Comparison of ENCODE assay signal across 1 cellular context in the genomic region with DNA sequence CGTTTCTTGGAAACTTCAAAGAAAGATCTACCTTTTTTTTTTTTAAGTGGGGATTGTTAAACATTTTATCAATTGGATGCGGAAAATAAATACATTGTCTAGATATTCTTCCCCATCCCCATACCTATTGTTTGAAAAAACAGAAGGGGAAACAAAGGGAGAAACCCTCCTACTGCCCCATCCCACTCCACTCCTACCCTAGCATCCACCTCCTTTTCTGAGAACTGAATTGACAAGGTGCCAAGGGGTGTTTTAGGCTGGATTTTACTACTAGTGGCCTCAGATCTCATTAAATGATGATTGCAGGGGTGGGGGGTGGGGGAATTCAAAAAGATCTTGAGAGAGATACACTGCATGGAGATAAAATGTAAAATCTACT.
TF ChIP-seq lines count a peak whose summit lies in the region.

No MANE protein-coding gene starts in this region.

TF ChIP-seq in H1, 55 proteins besides CTCF, POLR2A, EP300 and RAD21 (continued from another document):
- TF ChIP-seq POU5F1 (IDR thresholded peaks at IDR 0.05; ENCODE audit: low read depth, low read length), result no peak
- TF ChIP-seq, protein P1, sequence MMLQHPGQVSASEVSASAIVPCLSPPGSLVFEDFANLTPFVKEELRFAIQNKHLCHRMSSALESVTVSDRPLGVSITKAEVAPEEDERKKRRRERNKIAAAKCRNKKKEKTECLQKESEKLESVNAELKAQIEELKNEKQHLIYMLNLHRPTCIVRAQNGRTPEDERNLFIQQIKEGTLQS (IDR thresholded peaks at IDR 0.05; ENCODE audit: insufficient read depth, low read depth, low read length), result no peak
- no peak for TF ChIP-seq JUND (IDR thresholded peaks at IDR 0.05; ENCODE audit: low read length)
- TF ChIP-seq EGR1 (IDR thresholded peaks at IDR 0.05; ENCODE audit: borderline replicate concordance, low read depth, low read length), result no peak
- TF ChIP-seq, protein P2, sequence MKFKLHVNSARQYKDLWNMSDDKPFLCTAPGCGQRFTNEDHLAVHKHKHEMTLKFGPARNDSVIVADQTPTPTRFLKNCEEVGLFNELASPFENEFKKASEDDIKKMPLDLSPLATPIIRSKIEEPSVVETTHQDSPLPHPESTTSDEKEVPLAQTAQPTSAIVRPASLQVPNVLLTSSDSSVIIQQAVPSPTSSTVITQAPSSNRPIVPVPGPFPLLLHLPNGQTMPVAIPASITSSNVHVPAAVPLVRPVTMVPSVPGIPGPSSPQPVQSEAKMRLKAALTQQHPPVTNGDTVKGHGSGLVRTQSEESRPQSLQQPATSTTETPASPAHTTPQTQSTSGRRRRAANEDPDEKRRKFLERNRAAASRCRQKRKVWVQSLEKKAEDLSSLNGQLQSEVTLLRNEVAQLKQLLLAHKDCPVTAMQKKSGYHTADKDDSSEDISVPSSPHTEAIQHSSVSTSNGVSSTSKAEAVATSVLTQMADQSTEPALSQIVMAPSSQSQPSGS (IDR thresholded peaks at IDR 0.05; ENCODE audit: low read length), result no peak
- TF ChIP-seq MAFK (IDR thresholded peaks at IDR 0.05; ENCODE audit: low read depth, low read length), result no peak
- TF ChIP-seq NRF1 (IDR thresholded peaks at IDR 0.05; ENCODE audit: low read depth, low read length), result no peak
- TF ChIP-seq, protein P3, sequence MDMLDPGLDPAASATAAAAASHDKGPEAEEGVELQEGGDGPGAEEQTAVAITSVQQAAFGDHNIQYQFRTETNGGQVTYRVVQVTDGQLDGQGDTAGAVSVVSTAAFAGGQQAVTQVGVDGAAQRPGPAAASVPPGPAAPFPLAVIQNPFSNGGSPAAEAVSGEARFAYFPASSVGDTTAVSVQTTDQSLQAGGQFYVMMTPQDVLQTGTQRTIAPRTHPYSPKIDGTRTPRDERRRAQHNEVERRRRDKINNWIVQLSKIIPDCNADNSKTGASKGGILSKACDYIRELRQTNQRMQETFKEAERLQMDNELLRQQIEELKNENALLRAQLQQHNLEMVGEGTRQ (IDR thresholded peaks at IDR 0.05; ENCODE audit: low read length), result no peak
- no peak for TF ChIP-seq BACH1 (IDR thresholded peaks at IDR 0.05; ENCODE audit: low read length)
- no peak for TF ChIP-seq BRCA1 (IDR thresholded peaks at IDR 0.05; ENCODE audit: low read depth, low read length)
- no peak for TF ChIP-seq RBBP5 (IDR thresholded peaks at IDR 0.05; ENCODE audit: borderline replicate concordance, low read depth, low read length)
- no peak for TF ChIP-seq CREB1 (IDR thresholded peaks at IDR 0.05)
- no peak for TF ChIP-seq GTF2F1 (IDR thresholded peaks at IDR 0.05; ENCODE audit: borderline replicate concordance, low read depth, low read length)
